Comparison of ENCODE assay signal across 8 cellular contexts in the genomic region with DNA sequence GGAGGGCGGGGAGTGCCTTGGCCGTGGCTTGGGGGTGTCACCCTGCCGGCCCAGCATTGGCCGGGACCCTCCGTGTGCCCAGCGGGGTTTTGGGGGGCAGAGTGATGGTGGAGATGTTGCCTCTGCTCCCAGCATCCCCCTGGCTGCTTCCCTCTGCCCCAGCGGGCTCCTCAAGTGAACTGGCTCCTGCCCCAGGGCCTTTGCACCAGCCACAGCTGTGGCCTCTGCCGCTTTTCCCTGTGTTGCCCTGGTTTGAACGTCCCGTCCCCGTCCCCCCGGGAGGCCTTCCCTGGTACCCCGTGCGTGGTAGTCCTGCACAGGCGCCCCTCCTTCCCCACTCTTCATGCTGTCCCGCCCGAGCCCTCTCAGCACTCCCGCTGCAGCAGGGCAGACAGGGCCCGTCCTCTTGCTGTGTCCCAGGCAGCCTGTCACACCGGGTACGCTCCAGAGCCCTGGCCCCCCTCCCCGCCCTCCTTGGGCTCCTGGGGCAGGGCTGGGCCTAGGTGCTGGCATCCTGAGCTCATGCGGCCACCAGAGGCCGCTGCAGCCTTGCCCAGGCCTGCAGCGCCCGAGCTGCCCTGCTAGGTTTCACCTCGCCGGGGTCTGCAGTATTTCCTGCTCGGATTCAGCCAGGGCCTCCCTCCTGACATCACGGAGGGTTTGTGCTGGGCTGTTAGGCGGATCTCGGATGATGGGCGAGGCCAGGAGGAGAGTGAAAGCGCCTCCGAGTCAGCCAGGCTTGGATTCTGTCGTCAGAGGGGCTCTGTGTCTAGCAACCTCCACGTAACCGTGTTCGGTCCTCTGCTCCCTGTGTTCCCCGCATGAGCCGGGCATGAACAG. TPM values are rescaled to one million over a fixed set of nuclear protein-coding genes. Genes with fewer than 3 reads are reported as not detected.
DNase-seq lines count a peak whose midpoint lies in the region; ATAC-seq and TF ChIP-seq lines count a peak whose summit lies in the region.

No MANE protein-coding gene starts in this region.

- peak overlapping the region; percentile 49 for H3K27ac Mint-ChIP-seq in activated CD8-positive, alpha-beta T cell treated with anti-CD3 and anti-CD28 coated beads, Interleukin-2, amount 10 ng/mL, durations not matched to agents 7 days and 5 days

- H3K27ac ChIP-seq in AG04450 (ENCODE audit: low read depth, low read length), result no peak overlapping the region

- H3K9ac ChIP-seq in endocrine pancreas (ENCODE audit: control insufficient read depth, insufficient read depth, low read length), result peak overlapping the region; percentile 30

- no peaks in the 10 kb centered on the region for H3K36me3 ChIP-seq in endocrine pancreas (ENCODE audit: control insufficient read depth, insufficient read depth, low read length)

- H3K4me1 Mint-ChIP-seq in activated CD8-positive, alpha-beta T cell treated with anti-CD3 and anti-CD28 coated beads, Interleukin-2, amount 10 ng/mL, durations not matched to agents 7 days and 5 days (ENCODE audit: low read depth), result peaks cover 2% of the 10 kb centered on the region

- POLR2A ChIA-PET in AG04450 (lab: Yijun Ruan, JAX), result interaction anchor here (0.6 to 1.0 kb wide), 3 partner anchors 10 to 370 kb away, joined by 3 to 4 read pairs (median 3); a partner anchor contains a TSS
- POLR2A ChIA-PET in activated CD8-positive, alpha-beta T cell treated with anti-CD3 and anti-CD28 coated beads, Interleukin-2, amount 10 ng/mL, durations not matched to agents 7 days and 5 days (lab: Charles Lee), result interaction anchor here (0.6 kb wide), 1 partner anchor 119 kb away, joined by 3 read pairs; no protein-coding TSS in a partner anchor

- H3K4me3 ChIP-seq in AG04450 (ENCODE audit: low read depth, low read length), result no peak overlapping the region
- H3K4me3 ChIP-seq in endocrine pancreas (ENCODE audit: control insufficient read depth, insufficient read depth, low read length), result no peak overlapping the region

- CTCF ChIA-PET in AG04450 (lab: Charles Lee), result interaction anchor here (0.5 to 1.4 kb wide), 16 partner anchors 9 to 492 kb away, joined by 3 to 8 read pairs (median 4); a partner anchor contains a TSS
- CTCF ChIA-PET in activated CD8-positive, alpha-beta T cell treated with anti-CD3 and anti-CD28 coated beads, Interleukin-2, amount 10 ng/mL, durations not matched to agents 7 days and 5 days (lab: Charles Lee), result interaction anchor here (0.5 to 2.0 kb wide), 18 partner anchors 9 to 484 kb away, joined by 3 to 35 read pairs (median 5); no protein-coding TSS in a partner anchor

- no peaks in the 10 kb centered on the region for H3K9me3 Mint-ChIP-seq in activated CD8-positive, alpha-beta T cell treated with anti-CD3 and anti-CD28 coated beads, Interleukin-2, amount 10 ng/mL, durations not matched to agents 7 days and 5 days (ENCODE audit: insufficient read depth)

- H3K27me3 Mint-ChIP-seq in activated CD8-positive, alpha-beta T cell treated with anti-CD3 and anti-CD28 coated beads, Interleukin-2, amount 10 ng/mL, durations not matched to agents 7 days and 5 days (ENCODE audit: low read depth), result no peaks in the 10 kb centered on the region

- ATAC-seq in GM18909 (IDR thresholded peaks at IDR 0.05; ENCODE audit: poor library complexity, unreplicated experiment) (peak; percentile 81), HG03432 (IDR thresholded peaks at IDR 0.05; ENCODE audit: unreplicated experiment) (peak; percentile 77)
- ATAC-seq in activated CD8-positive, alpha-beta T cell treated with anti-CD3 and anti-CD28 coated beads, Interleukin-2, amount 10 ng/mL, durations not matched to agents 7 days and 5 days, result peak; percentile 90

- no peak overlapping the region for H3K4me3 Mint-ChIP-seq in activated CD8-positive, alpha-beta T cell treated with anti-CD3 and anti-CD28 coated beads, Interleukin-2, amount 10 ng/mL, durations not matched to agents 7 days and 5 days

- H3K4me1 ChIP-seq in endocrine pancreas (ENCODE audit: control insufficient read depth, insufficient read depth, low read length), result no peaks in the 10 kb centered on the region

- DNase-seq in AG04450 (ENCODE audit: low read depth, low spot score), result no peak
- DNase-seq in NCI-H69 (lab: John Stamatoyannopoulos, UW), result peak; percentile 86
- peak; percentile 83 for DNase-seq in activated CD8-positive, alpha-beta T cell treated with anti-CD3 and anti-CD28 coated beads, Interleukin-2, amount 10 ng/mL, durations not matched to agents 7 days and 5 days
- DNase-seq in mucosa of gallbladder (ENCODE audit: low spot score), result peak; percentile 49
- DNase-seq in stimulated activated CD8-positive, alpha-beta memory T cell treated with anti-CD3 and anti-CD28 coated beads, Interleukin-4, amount 100 ng/mL, for 1 hour (ENCODE audit: low read depth in 2 of 2, low spot score in 1 of 2), result peak; percentile 22 to 40

- peak; percentile 88 for TF ChIP-seq CTCF in AG04450 (IDR thresholded peaks at IDR 0.05; ENCODE audit: low read depth, low read length)

- H3K27me3 ChIP-seq in AG04450 (ENCODE audit: control insufficient read depth, insufficient read depth, low read length) (no peaks in the 10 kb centered on the region), endocrine pancreas (ENCODE audit: control insufficient read depth, insufficient read depth, low read length) (no peaks in the 10 kb centered on the region)

- no peaks in the 10 kb centered on the region for H3K36me3 Mint-ChIP-seq in activated CD8-positive, alpha-beta T cell treated with anti-CD3 and anti-CD28 coated beads, Interleukin-2, amount 10 ng/mL, durations not matched to agents 7 days and 5 days (ENCODE audit: low read depth)

- H3K9me3 ChIP-seq in AG04450 (ENCODE audit: control insufficient read depth, insufficient read depth, low read length) (peaks cover 20% of the 10 kb centered on the region; the same call in 1 of the 2 replicates), endocrine pancreas (ENCODE audit: control insufficient read depth, low read length) (no peaks in the 10 kb centered on the region)

RNA-seq across cellular contexts. Expression of a gene that starts 9.5 kb away (rescaled TPM):
- polyA plus RNA-seq in AG04450 (2011; rRNA removed), result 2.9 and 3.7 TPM in 2 replicates
- polyA minus RNA-seq in AG04450 (2011; rRNA and poly(A)+ RNA removed), result 3.2 and 3.3 TPM in 2 replicates
- 10 to 100 TPM; 32.8 to 34.4 TPM for total RNA-seq in activated CD8-positive, alpha-beta T cell treated with anti-CD3 and anti-CD28 coated beads, Interleukin-2, amount 10 ng/mL, durations not matched to agents 7 days and 5 days
- 14.1 TPM for total RNA-seq in mucosa of gallbladder

RNA-seq across cellular contexts. Expression of a gene that starts 9.6 kb away (rescaled TPM):
- 4.5 and 4.6 TPM in 2 replicates for polyA plus RNA-seq in AG04450 (2011; rRNA removed)
- 3.0 and 3.9 TPM in 2 replicates for polyA minus RNA-seq in AG04450 (2011; rRNA and poly(A)+ RNA removed)
- 10 to 100 TPM; 27.6 to 28.4 TPM for total RNA-seq in activated CD8-positive, alpha-beta T cell treated with anti-CD3 and anti-CD28 coated beads, Interleukin-2, amount 10 ng/mL, durations not matched to agents 7 days and 5 days
- total RNA-seq in mucosa of gallbladder, result 18.0 TPM
